ENCODE assay signal across 19 cellular contexts in genomic region chr18:58540381-58540943, GRCh38.
DNase-seq lines count a peak whose midpoint lies in the region; ATAC-seq, FAIRE-seq and TF ChIP-seq lines count a peak whose summit lies in the region.
"Had no signal": no experiment of that assay in that cellular context is flagged by ENCODE, and none has a peak within 500 bp of the region (broad histone marks: within the 10 kb centered on the region; RNA-seq: fewer than 3 reads in every experiment).

No MANE protein-coding gene starts in this region.

- WGBS in psoas muscle, 3 donors, result 81 to 89% (median 82%) methylated on average over 3 of the region's 3 CpGs

- H3K27me3 ChIP-seq in SJSA1 (replicated peaks) (no peaks in the 10 kb centered on the region), psoas muscle (ENCODE audit: insufficient read depth in 3 of 3, low read length in 2 of 3) (no peaks in the 10 kb centered on the region)
- H3K27me3 ChIP-seq: BLaER1 treated with 17β-estradiol and CSF1 and Interleukin-3, amounts not matched to agents 10 nM and 100 nM had no signal

- ATAC-seq in psoas muscle, result peak in 3 of 4 donors; percentile 55 to 68 (median 63)

- peak; percentile 66 for FAIRE-seq in GM12891 (lab: Jason Lieb, UNC)
- FAIRE-seq in kidney (lab: Jason Lieb, UNC), result no peak

- intact Hi-C loops in kidney (cut with DNase I), result no loop called here
- intact Hi-C loops in psoas muscle (cut with DNase I), result loop anchor here in 1 of 2 donors (5.0 kb wide), 2 partner anchors 37 to 57 kb away; no protein-coding TSS in a partner anchor

- H3K9ac ChIP-seq in kidney (ENCODE audit: low read length in 2 of 2), result no peak overlapping the region
- H3K9ac ChIP-seq: BLaER1 treated with 17β-estradiol and CSF1 and Interleukin-3, amounts not matched to agents 10 nM and 100 nM had no signal

- H3K9me3 ChIP-seq in SJSA1 (replicated peaks) (no peaks in the 10 kb centered on the region), kidney (ENCODE audit: control insufficient read depth in 1 of 2, low read length in 2 of 2) (no peaks in the 10 kb centered on the region), psoas muscle (no peaks in the 10 kb centered on the region)
- H3K9me3 ChIP-seq: BLaER1 treated with 17β-estradiol and CSF1 and Interleukin-3, amounts not matched to agents 10 nM and 100 nM; Caco-2 had no signal

- no peak overlapping the region for H3K4me3 ChIP-seq in SJSA1
- no peak overlapping the region for H3K4me3 ChIP-seq in kidney (ENCODE audit: low read length in 2 of 2)
- no peak overlapping the region for H3K4me3 ChIP-seq in psoas muscle
- H3K4me3 ChIP-seq: BLaER1 treated with 17β-estradiol and CSF1 and Interleukin-3, amounts not matched to agents 10 nM and 100 nM had no signal

- TF ChIP-seq CTCF in kidney (IDR thresholded peaks at IDR 0.05; ENCODE audit: borderline replicate concordance, extremely low read depth, insufficient read depth) (no peak), psoas muscle (IDR thresholded peaks at IDR 0.05) (no peak)

- H3K4me1 ChIP-seq in SJSA1 (replicated peaks) (peaks cover 28% of the 10 kb centered on the region), kidney (ENCODE audit: control insufficient read depth in 1 of 2, insufficient read depth in 1 of 2, low read depth in 1 of 2, low read length in 2 of 2) (peaks cover 11 to 29% of the 10 kb centered on the region in 2 donors), psoas muscle (peaks cover 53% of the 10 kb centered on the region)

- H3K27ac ChIP-seq in SJSA1 (peak overlapping the region; percentile 90), kidney (ENCODE audit: low read depth in 2 of 2, low read length in 2 of 2) (peak overlapping the region; percentile 3 to 82), psoas muscle (peak overlapping the region; percentile 83)
- H3K27ac ChIP-seq: BLaER1 treated with 17β-estradiol and CSF1 and Interleukin-3, amounts not matched to agents 10 nM and 100 nM had no signal

- H3K36me3 ChIP-seq in SJSA1 (peaks cover 61% of the 10 kb centered on the region), kidney (ENCODE audit: control insufficient read depth in 1 of 2, insufficient read depth in 2 of 2, low read length in 2 of 2) (no peaks in the 10 kb centered on the region), psoas muscle (ENCODE audit: insufficient read depth in 1 of 2, low read depth in 1 of 2) (peaks cover 0 to 17% of the 10 kb centered on the region in 2 donors)
- H3K36me3 ChIP-seq: BLaER1 treated with 17β-estradiol and CSF1 and Interleukin-3, amounts not matched to agents 10 nM and 100 nM had no signal

- TF ChIP-seq POLR2A in GM12891 (IDR thresholded peaks at IDR 0.05; ENCODE audit: low read depth, low read length), result no peak

- DNase-seq in GM12891 (ENCODE audit: insufficient read length, low spot score) (no peak), SJSA1 (ENCODE audit: low read depth in 1 of 2, low spot score in 2 of 2) (no peak), kidney (no peak), psoas muscle (no peak), NCI-H2196 (lab: John Stamatoyannopoulos, UW; ENCODE audit: unreplicated experiment) (no peak), amygdala (lab: John Stamatoyannopoulos, UW) (no peak), NCI-H1436 (lab: John Stamatoyannopoulos, UW) (no peak)
- DNase-seq: activated gamma-delta T cell; activated naive CD8-positive, alpha-beta T cell treated with anti-CD3 and anti-CD28 coated beads, Interleukin-2, amount 10 ng/mL, durations not matched to agents 7 days and 5 days; activated T-cell treated with anti-CD3 and anti-CD28 coated beads, Interleukin-2, amount 50 U/mL, for 1 hour; Caco-2; glutamatergic neuron; kidney glomerular epithelial cell; naive B cell; NCI-H1417 treated with DMSO at 0.1 percent for 48 hours; NCI-H2107; NCI-H446 treated with DMSO at 0.1 percent for 48 hours; occipital lobe had no signal

TF ChIP-seq in GM12891, 5 proteins besides CTCF, POLR2A, EP300 and RAD21:
- TF ChIP-seq TAF1 (IDR thresholded peaks at IDR 0.05; ENCODE audit: low read depth, low read length), result no peak
- TF ChIP-seq POU2F2 (IDR thresholded peaks at IDR 0.05; ENCODE audit: low read depth, low read length), result no peak
- no peak for TF ChIP-seq SPI1 (IDR thresholded peaks at IDR 0.05; ENCODE audit: low read depth, low read length)
- no peak for TF ChIP-seq POLR2AphosphoS5 (IDR thresholded peaks at IDR 0.05; ENCODE audit: low read depth, low read length)
- no peak for TF ChIP-seq PAX5 (IDR thresholded peaks at IDR 0.05; ENCODE audit: insufficient read depth, low read length, severe bottlenecking)
TF ChIP-seq in GM12891: peak in this region for 0.
